Comparison of ENCODE assay signal across 23 cellular contexts in genomic region chr7:9718071-9718470, GRCh38.
DNase-seq lines count a peak whose midpoint lies in the region; ATAC-seq and TF ChIP-seq lines count a peak whose summit lies in the region.
"Had no signal": no experiment of that assay in that cellular context is flagged by ENCODE, and none has a peak within 500 bp of the region (broad histone marks: within the 10 kb centered on the region; RNA-seq: fewer than 3 reads in every experiment).

No MANE protein-coding gene starts in this region.

- no peak overlapping the region for H3K4me2 ChIP-seq in SK-N-SH

- CTCF ChIA-PET in SK-N-SH (lab: Yijun Ruan, JAX) = no interaction called here

- H3K27me3 Mint-ChIP-seq in mesothelial cell of epicardium (ENCODE audit: low read depth) = no peaks in the 10 kb centered on the region
- H3K27me3 Mint-ChIP-seq: activated CD8-positive, alpha-beta T cell treated with anti-CD3 and anti-CD28 coated beads for 36 hours; naive B cell had no signal

- H3K9me2 ChIP-seq in SK-N-SH = no peaks in the 10 kb centered on the region

- H3K4me1 ChIP-seq in SK-N-SH (ENCODE audit: control insufficient read depth in 1 of 2, insufficient read depth in 2 of 2, low read depth in 1 of 2, low read length in 1 of 2) = no peaks in the 10 kb centered on the region
- H3K4me1 ChIP-seq: adrenal gland, sigmoid colon had no signal

- TF ChIP-seq EP300 in SK-N-SH (IDR thresholded peaks at IDR 0.05; ENCODE audit: borderline replicate concordance in 1 of 2, low read depth in 1 of 2, low read length in 1 of 2) = no peak

- no peaks in the 10 kb centered on the region for H3K36me3 Mint-ChIP-seq in mesothelial cell of epicardium
- H3K36me3 Mint-ChIP-seq: CD14-positive monocyte, naive B cell had no signal

- peak overlapping the region; percentile 30 for H3K27ac Mint-ChIP-seq in mesothelial cell of epicardium
- H3K27ac Mint-ChIP-seq: activated CD8-positive, alpha-beta T cell treated with anti-CD3 and anti-CD28 coated beads for 36 hours; CD14-positive monocyte; HFFc6; naive B cell had no signal

- H3K4me3 Mint-ChIP-seq in mesothelial cell of epicardium = no peak overlapping the region
- H3K4me3 Mint-ChIP-seq: activated CD8-positive, alpha-beta T cell treated with anti-CD3 and anti-CD28 coated beads for 36 hours; CD14-positive monocyte; HFFc6; naive B cell had no signal

- no peaks in the 10 kb centered on the region for H3K36me3 ChIP-seq in SK-N-SH (replicated peaks in 1 of 2; ENCODE audit: control insufficient read depth in 1 of 2, insufficient read depth in 2 of 2, low read length in 1 of 2)
- H3K36me3 ChIP-seq: adrenal gland, cardiac muscle cell, ovary, sigmoid colon had no signal

- H3K9ac ChIP-seq in SK-N-SH = no peak overlapping the region

- H3K4me1 Mint-ChIP-seq in mesothelial cell of epicardium = peaks cover 5% of the 10 kb centered on the region
- H3K4me1 Mint-ChIP-seq: CD14-positive monocyte, naive B cell had no signal

- POLR2A ChIA-PET in SK-N-SH (lab: Yijun Ruan, JAX) = no interaction called here

- ATAC-seq in SK-N-SH treated with all-trans-retinoic acid at 6 μM for 48 hours (no peak), GM21737 (IDR thresholded peaks at IDR 0.05; ENCODE audit: unreplicated experiment) (no peak), GM18907 (IDR thresholded peaks at IDR 0.05; ENCODE audit: unreplicated experiment) (no peak), GM19324 (IDR thresholded peaks at IDR 0.05; ENCODE audit: low FRiP score, unreplicated experiment) (no peak)
- ATAC-seq: activated CD8-positive, alpha-beta T cell treated with anti-CD3 and anti-CD28 coated beads for 36 hours had no signal

- H3K9me3 ChIP-seq in SK-N-SH = 0 out of 2 replicates have a peak, but pooled peaks cover 5% of the 10 kb centered on the region
- H3K9me3 ChIP-seq: adrenal gland, ovary had no signal

- no peak overlapping the region for H2AFZ ChIP-seq in SK-N-SH (ENCODE audit: low read depth)

- no peaks in the 10 kb centered on the region for H3F3A ChIP-seq in SK-N-SH (replicated peaks; ENCODE audit: insufficient read depth)

- H4K20me1 ChIP-seq in SK-N-SH (ENCODE audit: insufficient read depth) = no peaks in the 10 kb centered on the region

- DNase-seq in SK-N-SH = no peak
- peak; percentile 76 for DNase-seq in SK-MEL-5 (ENCODE audit: low read depth, low spot score)
- no peak for DNase-seq in mesothelial cell of epicardium (ENCODE audit: low spot score in 2 of 2, unreplicated experiment in 2 of 2)
- no peak for DNase-seq in activated CD4-positive, alpha-beta T cell treated with anti-CD3 and anti-CD28 coated beads for 1 hour
- DNase-seq: activated CD4-positive, CD25-positive, alpha-beta regulatory T cell; activated CD8-positive, alpha-beta T cell treated with anti-CD3 and anti-CD28 coated beads for 36 hours; adrenal gland; HFFc6; KBM-7; mammary epithelial cell; naive B cell; NCI-H146; NCI-H446 treated with DMSO at 0.1 percent for 48 hours; ovary; RPMI8226; sigmoid colon; T1000 had no signal

- no peak overlapping the region for H3K27ac ChIP-seq in SK-N-SH (ENCODE audit: low read depth in 2 of 2, low read length in 1 of 2)
- H3K27ac ChIP-seq: adrenal gland, cardiac muscle cell, ovary, sigmoid colon had no signal

- in situ Hi-C loops in SK-MEL-5 (cut with HindIII; ENCODE audit: low pct_unique_long_range_greater_than_20kb, low sequenced_read_pairs) = no loop called here

- no peaks in the 10 kb centered on the region for H3K79me2 ChIP-seq in SK-N-SH (ENCODE audit: insufficient read depth)

- no peak overlapping the region for H3K4me3 ChIP-seq in SK-N-SH (ENCODE audit: low read depth in 2 of 2, low read length in 1 of 2)
- H3K4me3 ChIP-seq: adrenal gland, cardiac muscle cell, ovary, sigmoid colon had no signal

- no peaks in the 10 kb centered on the region for H3K27me3 ChIP-seq in SK-N-SH (ENCODE audit: insufficient read depth)
- H3K27me3 ChIP-seq: adrenal gland, cardiac muscle cell, ovary, sigmoid colon had no signal

- TF ChIP-seq CTCF in SK-N-SH (IDR thresholded peaks at IDR 0.05) = no peak
- TF ChIP-seq CTCF in mesothelial cell of epicardium (IDR thresholded peaks at IDR 0.05; ENCODE audit: unreplicated experiment) = no peak

- no peaks in the 10 kb centered on the region for H3K9me3 Mint-ChIP-seq in mesothelial cell of epicardium

- TF ChIP-seq RAD21 in SK-N-SH (IDR thresholded peaks at IDR 0.05; ENCODE audit: low read length) = no peak

TF ChIP-seq in SK-N-SH treated with all-trans-retinoic acid at 6 μM for 48 hours, 23 proteins besides CTCF, POLR2A, EP300 and RAD21:
- TF ChIP-seq SNAI2 (CRISPR knock-in tag; IDR thresholded peaks at IDR 0.05) (no peak), ISL1 (CRISPR knock-in tag; IDR thresholded peaks at IDR 0.05) (0 out of 2 replicates have a peak, but pooled peaks have one; percentile 36)

TF ChIP-seq in SK-N-SH, 30 proteins besides CTCF, POLR2A, EP300 and RAD21:
- TF ChIP-seq RFX5 (IDR thresholded peaks at IDR 0.05; ENCODE audit: low read length) = no peak
- no peak for TF ChIP-seq EZH2phosphoT487 (IDR thresholded peaks at IDR 0.05; ENCODE audit: borderline replicate concordance, low read depth)
- no peak for TF ChIP-seq MAX (IDR thresholded peaks at IDR 0.05; ENCODE audit: low read depth)
- TF ChIP-seq USF2 (IDR thresholded peaks at IDR 0.05; ENCODE audit: borderline replicate concordance, low read depth, low read length) = no peak
- no peak for TF ChIP-seq TAF1 (IDR thresholded peaks at IDR 0.05; ENCODE audit: borderline replicate concordance, low read depth, low read length)
- TF ChIP-seq SMC3 (IDR thresholded peaks at IDR 0.05; ENCODE audit: low read depth, low read length) = no peak
- TF ChIP-seq RCOR1 (IDR thresholded peaks at IDR 0.05; ENCODE audit: low read length) = no peak
- no peak for TF ChIP-seq JUND (IDR thresholded peaks at IDR 0.05)
